8 cellular contexts compared by ENCODE assay signal in the genomic region with DNA sequence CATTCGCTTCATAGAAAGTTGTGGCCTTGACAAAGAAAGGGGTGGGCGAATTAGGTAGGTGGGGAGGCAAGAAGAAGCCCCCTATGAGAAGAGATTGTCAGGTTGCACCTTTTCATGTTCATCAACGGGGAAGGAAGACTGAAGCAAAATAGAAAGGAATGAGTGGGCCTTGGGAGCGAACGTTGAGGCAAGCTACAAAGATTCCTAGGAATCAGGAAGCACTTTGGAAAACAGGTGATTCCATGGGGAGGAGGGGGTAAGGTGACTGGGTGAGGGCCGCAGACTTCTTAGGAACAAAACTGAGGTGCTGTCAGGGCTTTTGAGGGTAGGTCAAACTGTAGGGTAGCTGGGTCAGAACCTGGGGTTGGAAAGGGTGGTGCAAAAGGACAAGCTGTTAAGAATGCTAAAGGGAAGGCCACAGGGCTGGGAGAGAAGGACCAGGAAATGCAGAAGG. TPM values are rescaled to one million over a fixed set of nuclear protein-coding genes. Genes with fewer than 3 reads are reported as not detected.
DNase-seq lines count a peak whose midpoint lies in the region; ATAC-seq and TF ChIP-seq lines count a peak whose summit lies in the region.

No MANE protein-coding gene starts in this region.

- H3K4me1 Mint-ChIP-seq in CD8-positive, alpha-beta T cell (ENCODE audit: low read depth), result peaks cover 67% of the 10 kb centered on the region
- H3K4me1 Mint-ChIP-seq in central memory CD8-positive, alpha-beta T cell, result peaks cover 47% of the 10 kb centered on the region

- no peak for DNase-seq in CD8-positive, alpha-beta T cell
- DNase-seq in Jurkat, Clone E6-1 (ENCODE audit: low read depth, low spot score), result no peak
- DNase-seq in central memory CD8-positive, alpha-beta T cell (ENCODE audit: low spot score in 2 of 2), result peak in 1 of 2 donors; percentile 15
- no peak for DNase-seq in GM10266 (ENCODE audit: extremely low spot score)
- no peak for DNase-seq in NCI-H1092 (lab: John Stamatoyannopoulos, UW)

- H3K4me3 Mint-ChIP-seq in CD8-positive, alpha-beta T cell, result peak overlapping the region; percentile 99
- peak overlapping the region; percentile 86 for H3K4me3 Mint-ChIP-seq in central memory CD8-positive, alpha-beta T cell

- WGBS in mesodermal cell (ENCODE audit: insufficient coverage in 2 of 2), 2 experiments, result 29 to 32% methylated on average over 6 of the region's 6 CpGs

- H3K4me3 ChIP-seq in CD8-positive, alpha-beta T cell (ENCODE audit: low read depth, low read length), result peak overlapping the region; percentile 77
- H3K4me3 ChIP-seq in Jurkat, Clone E6-1 (ENCODE audit: low read length), result peak overlapping the region; percentile 99
- H3K4me3 ChIP-seq in mesodermal cell (ENCODE audit: extremely low read depth, insufficient read depth, low read length, poor library complexity, severe bottlenecking), result peak overlapping the region; percentile 91

- peaks cover 40% of the 10 kb centered on the region for H3K36me3 Mint-ChIP-seq in CD8-positive, alpha-beta T cell
- H3K36me3 Mint-ChIP-seq in central memory CD8-positive, alpha-beta T cell (ENCODE audit: insufficient read depth), result peaks cover 35% of the 10 kb centered on the region

- H3K9me3 Mint-ChIP-seq in CD8-positive, alpha-beta T cell, result no peaks in the 10 kb centered on the region
- no peaks in the 10 kb centered on the region for H3K9me3 Mint-ChIP-seq in central memory CD8-positive, alpha-beta T cell

- peak overlapping the region; percentile 77 for H3K27ac ChIP-seq in CD8-positive, alpha-beta T cell (ENCODE audit: low read depth, low read length)
- peak overlapping the region; percentile 100 for H3K27ac ChIP-seq in mesodermal cell (ENCODE audit: low read depth, low read length, severe bottlenecking)

- ATAC-seq in CD8-positive, alpha-beta T cell, result no peak
- no peak for ATAC-seq in central memory CD8-positive, alpha-beta T cell (replicated peaks; ENCODE audit: extremely low read depth, poor library complexity, severe bottlenecking)
- ATAC-seq in HG02870 (IDR thresholded peaks at IDR 0.05; ENCODE audit: unreplicated experiment) (no peak), HG03439 (IDR thresholded peaks at IDR 0.05; ENCODE audit: unreplicated experiment) (no peak)

- H3K27ac Mint-ChIP-seq in CD8-positive, alpha-beta T cell, result peak overlapping the region; percentile 95
- peak overlapping the region; percentile 97 for H3K27ac Mint-ChIP-seq in central memory CD8-positive, alpha-beta T cell (ENCODE audit: low read depth)

- CTCF ChIA-PET in CD8-positive, alpha-beta T cell (lab: Charles Lee), result interaction anchor here (1.0 to 1.5 kb wide), 3 partner anchors 10 to 486 kb away, joined by 3 read pairs; a partner anchor contains a TSS

- no peaks in the 10 kb centered on the region for H3K9me3 ChIP-seq in CD8-positive, alpha-beta T cell (ENCODE audit: low read length)
- H3K9me3 ChIP-seq in mesodermal cell (ENCODE audit: control insufficient read depth, low read length), result no peaks in the 10 kb centered on the region

- H3K27me3 Mint-ChIP-seq in CD8-positive, alpha-beta T cell (ENCODE audit: low read depth), result no peaks in the 10 kb centered on the region
- H3K27me3 Mint-ChIP-seq in central memory CD8-positive, alpha-beta T cell, result no peaks in the 10 kb centered on the region

- no peaks in the 10 kb centered on the region for H3K36me3 ChIP-seq in CD8-positive, alpha-beta T cell (ENCODE audit: insufficient read depth, low read length)
- peaks cover 25% of the 10 kb centered on the region for H3K36me3 ChIP-seq in mesodermal cell (ENCODE audit: control insufficient read depth, insufficient read depth, low read length)

- no peak for TF ChIP-seq CTCF in CD8-positive, alpha-beta T cell (IDR thresholded peaks at IDR 0.05)
- TF ChIP-seq CTCF in GM10266 (IDR thresholded peaks at IDR 0.05; ENCODE audit: control insufficient read depth, insufficient read depth, low read depth, missing control alignments), result no peak

- H3K27me3 ChIP-seq in CD8-positive, alpha-beta T cell (ENCODE audit: insufficient read depth, low read length), result no peaks in the 10 kb centered on the region

- peaks cover 30% of the 10 kb centered on the region for H3K4me1 ChIP-seq in CD8-positive, alpha-beta T cell (ENCODE audit: insufficient read depth, low read length)
- H3K4me1 ChIP-seq in mesodermal cell (ENCODE audit: control insufficient read depth, insufficient read depth, low read length, poor library complexity, severe bottlenecking), result peaks cover 14% of the 10 kb centered on the region

- intact Hi-C loops in CD8-positive, alpha-beta T cell (cut with DNase I, micrococcal nuclease), result loop anchor here (2.0 to 10.0 kb wide), 11 partner anchors 32 to 1144 kb away; a partner anchor contains a TSS

- POLR2A ChIA-PET in CD8-positive, alpha-beta T cell (lab: Charles Lee), result interaction anchor here (0.9 to 2.5 kb wide), 5 partner anchors 14 to 488 kb away, joined by 3 to 9 read pairs (median 5); no protein-coding TSS in a partner anchor

RNA-seq across cellular contexts. Expression of a gene that starts 0.5 kb away (rescaled TPM):
- 10 to 100 TPM; 13.2 to 16.8 TPM for total RNA-seq in CD8-positive, alpha-beta T cell
- 42.9 TPM for polyA plus RNA-seq in Jurkat, Clone E6-1 (2012; ENCODE audit: insufficient read depth, insufficient read length)
- 59.3 TPM for polyA plus RNA-seq in mesodermal cell (2013, experiment 1 of 2)
- 58.5 TPM for polyA plus RNA-seq in mesodermal cell (2013, experiment 2 of 2)

RNA-seq across cellular contexts. Expression of a gene that starts 0.8 kb away (rescaled TPM):
- 10 to 100 TPM; 32.4 to 32.8 TPM for total RNA-seq in CD8-positive, alpha-beta T cell
- polyA plus RNA-seq in Jurkat, Clone E6-1 (2012; ENCODE audit: insufficient read depth, insufficient read length), result 54.3 TPM
- 48.4 TPM for polyA plus RNA-seq in mesodermal cell (2013, experiment 1 of 2)
- polyA plus RNA-seq in mesodermal cell (2013, experiment 2 of 2), result 57.6 TPM
